In the genomic region with DNA sequence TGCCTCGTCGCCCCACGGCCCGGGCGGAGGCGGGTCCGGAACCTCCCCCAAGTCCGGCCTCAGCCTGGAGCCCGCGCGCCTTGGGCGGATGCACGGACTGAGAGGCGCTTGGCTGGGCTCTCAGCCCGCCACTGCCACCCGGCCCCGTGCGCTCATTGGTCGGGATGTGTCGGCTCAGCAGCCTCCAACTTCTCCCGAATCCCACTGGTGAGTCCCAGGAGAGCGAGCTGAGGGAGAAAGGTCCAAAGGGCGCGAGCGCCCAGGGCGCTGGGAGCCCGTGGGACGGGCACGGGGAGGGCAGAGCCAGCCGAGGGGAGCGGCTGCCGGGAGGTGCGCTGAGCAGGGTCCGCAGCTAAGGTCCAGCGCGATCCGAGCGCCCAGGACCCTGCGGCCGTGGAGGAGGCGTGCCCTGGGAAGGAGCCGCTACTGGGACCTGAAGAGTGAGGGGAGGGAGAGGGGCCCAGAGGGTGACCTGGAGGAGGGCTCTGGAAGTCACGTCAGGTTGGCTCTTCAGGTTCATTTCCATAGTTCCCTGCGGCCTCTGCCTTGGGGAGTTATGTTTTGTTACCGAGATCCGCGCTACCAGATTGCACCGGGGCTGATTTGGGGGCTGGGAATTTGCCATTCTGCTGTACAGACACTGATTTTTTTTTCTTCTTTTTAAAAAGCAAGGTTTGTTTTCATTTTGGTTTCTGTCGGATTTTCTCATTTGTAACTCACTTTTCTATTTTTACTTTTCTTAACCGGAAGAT, we compare ENCODE assay signal across 8 cellular contexts. TPM values are rescaled to one million over a fixed set of nuclear protein-coding genes. Genes with fewer than 3 reads are reported as not detected.
DNase-seq lines count a peak whose midpoint lies in the region; ATAC-seq, FAIRE-seq and TF ChIP-seq lines count a peak whose summit lies in the region.

A gene (plus strand): TSS at position 525 of the 752 bp plus-strand sequence. CDS start 3,849 bp downstream, outside the sequence.

- no CpG with 5 or more reads among the region's 50 CpGs for WGBS in iPS DF 6.9 (ENCODE audit: insufficient coverage, insufficient read length)
- 1 to 2% methylated on average over 50 of the region's 50 CpGs for WGBS in sigmoid colon, 2 donors

- H3K36me3 ChIP-seq in CD4-positive, alpha-beta memory T cell (ENCODE audit: insufficient read depth, low read length): no peaks in the 10 kb centered on the region
- H3K36me3 ChIP-seq in Karpas-422 (ENCODE audit: insufficient read depth, low read length): peaks cover 10% of the 10 kb centered on the region
- no peaks in the 10 kb centered on the region for H3K36me3 ChIP-seq in astrocyte (ENCODE audit: insufficient read depth, low read length)
- no peaks in the 10 kb centered on the region for H3K36me3 ChIP-seq in iPS DF 6.9 (ENCODE audit: control insufficient read depth, insufficient read depth, low read length)
- H3K36me3 ChIP-seq in sigmoid colon: no peaks in the 10 kb centered on the region

- H3K27me3 ChIP-seq in CD4-positive, alpha-beta memory T cell (ENCODE audit: insufficient read depth, low read length): no peaks in the 10 kb centered on the region
- H3K27me3 ChIP-seq in Karpas-422 (ENCODE audit: low read length): no peaks in the 10 kb centered on the region
- peaks cover 2% of the 10 kb centered on the region for H3K27me3 ChIP-seq in astrocyte (ENCODE audit: insufficient read depth, low read length)
- no peaks in the 10 kb centered on the region for H3K27me3 ChIP-seq in iPS DF 6.9 (ENCODE audit: control insufficient read depth, insufficient read depth, low read length)
- peaks cover 13 to 68% (median 30%) of the 10 kb centered on the region in 3 donors for H3K27me3 ChIP-seq in sigmoid colon

- peaks cover 0 to 11% (median 6%) of the 10 kb centered on the region in 8 donors for H3K9me3 Mint-ChIP-seq in CD4-positive, alpha-beta memory T cell
- H3K9me3 Mint-ChIP-seq in astrocyte (ENCODE audit: unreplicated experiment): no peaks in the 10 kb centered on the region

- peaks cover 5 to 12% (median 8%) of the 10 kb centered on the region in 4 donors for H3K4me1 Mint-ChIP-seq in CD4-positive, alpha-beta memory T cell
- no peaks in the 10 kb centered on the region for H3K4me1 Mint-ChIP-seq in astrocyte (ENCODE audit: low read depth, unreplicated experiment)

- no peak within 1 kb of the TSS for H3K4me3 ChIP-seq in CD4-positive, alpha-beta memory T cell (ENCODE audit: low read length in 2 of 2)
- peak within 1 kb of the TSS; percentile 96 for H3K4me3 ChIP-seq in Karpas-422 (ENCODE audit: low read length)
- H3K4me3 ChIP-seq in astrocyte (ENCODE audit: insufficient read depth, low read depth, low read length): peak within 1 kb of the TSS; percentile 75
- peak within 1 kb of the TSS; percentile 78 for H3K4me3 ChIP-seq in iPS DF 6.9 (ENCODE audit: low read length)
- H3K4me3 ChIP-seq in sigmoid colon: peak within 1 kb of the TSS; percentile 3 to 51 (median 42)

- H4K20me1 ChIP-seq in Karpas-422 (ENCODE audit: insufficient read depth, low read depth, low read length) (no peaks in the 10 kb centered on the region), astrocyte (ENCODE audit: insufficient read depth, low read length) (no peaks in the 10 kb centered on the region)

- peaks cover 48% of the 10 kb centered on the region for H3K79me2 ChIP-seq in Karpas-422 (ENCODE audit: low read length)
- H3K79me2 ChIP-seq in astrocyte (ENCODE audit: insufficient read depth, low read length): no peaks in the 10 kb centered on the region

- no peak within 1 kb of the TSS for H3K27ac Mint-ChIP-seq in CD4-positive, alpha-beta memory T cell
- H3K27ac Mint-ChIP-seq in astrocyte (ENCODE audit: unreplicated experiment): peak within 1 kb of the TSS; percentile 84

- H3K4me3 Mint-ChIP-seq in CD4-positive, alpha-beta memory T cell: peak within 1 kb of the TSS in 5 of 8 donors; percentile 43 to 72 (median 70)
- H3K4me3 Mint-ChIP-seq in astrocyte (ENCODE audit: unreplicated experiment): peak within 1 kb of the TSS; percentile 89

- peak within 1 kb of the TSS; percentile 89 for H2AFZ ChIP-seq in Karpas-422 (ENCODE audit: low read length)
- H2AFZ ChIP-seq in astrocyte (ENCODE audit: low read depth, low read length): peak within 1 kb of the TSS; percentile 96

- no peak for FAIRE-seq in astrocyte (lab: Jason Lieb, UNC)

- no peak for TF ChIP-seq POLR2A in sigmoid colon (IDR thresholded peaks at IDR 0.05)

- TF ChIP-seq EP300 in sigmoid colon (IDR thresholded peaks at IDR 0.05): no peak

- peaks cover 21 to 30% of the 10 kb centered on the region in 2 donors for H3K27me3 Mint-ChIP-seq in CD4-positive, alpha-beta memory T cell
- peaks cover 4% of the 10 kb centered on the region for H3K27me3 Mint-ChIP-seq in astrocyte (ENCODE audit: low read depth, unreplicated experiment)

- intact Hi-C loops in CD4-positive, alpha-beta memory T cell (cut with micrococcal nuclease): no loop called here
- intact Hi-C loops in sigmoid colon (cut with DNase I): loop anchor here (5.0 kb wide), 1 partner anchor 232 kb away; no protein-coding TSS in a partner anchor

- POLR2A ChIA-PET in CD4-positive, alpha-beta memory T cell (lab: Charles Lee; ENCODE audit: partially characterized antibody): no interaction called here

- H3K4me1 ChIP-seq in CD4-positive, alpha-beta memory T cell (ENCODE audit: insufficient read depth, low read length): no peaks in the 10 kb centered on the region
- H3K4me1 ChIP-seq in Karpas-422 (ENCODE audit: low read length) (peaks cover 33% of the 10 kb centered on the region), astrocyte (ENCODE audit: insufficient read depth, low read length) (peaks cover 3% of the 10 kb centered on the region), iPS DF 6.9 (ENCODE audit: control insufficient read depth, insufficient read depth, low read length) (no peaks in the 10 kb centered on the region; the same call in 1 of the 2 replicates), sigmoid colon (peaks cover 0 to 21% (median 17%) of the 10 kb centered on the region in 4 donors)

- no peak for DNase-seq in CD4-positive, alpha-beta memory T cell
- DNase-seq in Karpas-422 (peak; percentile 91), astrocyte (ENCODE audit: low read depth) (peak; percentile 32), iPS DF 6.9 (ENCODE audit: low read depth, low spot score) (peak; percentile 66), sigmoid colon (no peak), NK-92 (lab: John Stamatoyannopoulos, UW; ENCODE audit: unreplicated experiment) (no peak), NOMO-1 treated with DMSO at 0.1 percent for 48 hours (lab: John Stamatoyannopoulos, UW; ENCODE audit: unreplicated experiment) (no peak)

- no peaks in the 10 kb centered on the region for H3K36me3 Mint-ChIP-seq in CD4-positive, alpha-beta memory T cell
- H3K36me3 Mint-ChIP-seq in astrocyte (ENCODE audit: low read depth, unreplicated experiment): no peaks in the 10 kb centered on the region

- no peaks in the 10 kb centered on the region for H3K9me2 ChIP-seq in Karpas-422 (replicated peaks; ENCODE audit: insufficient read depth, low read length)

- H3K27ac ChIP-seq in CD4-positive, alpha-beta memory T cell (ENCODE audit: low read depth, low read length): no peak within 1 kb of the TSS
- H3K27ac ChIP-seq in Karpas-422 (ENCODE audit: low read length) (peak within 1 kb of the TSS; percentile 90), astrocyte (ENCODE audit: low read depth, low read length) (no peak within 1 kb of the TSS), iPS DF 6.9 (ENCODE audit: low read length) (no peak within 1 kb of the TSS), sigmoid colon (no peak within 1 kb of the TSS)

- no peaks in the 10 kb centered on the region for H3K9me3 ChIP-seq in CD4-positive, alpha-beta memory T cell (ENCODE audit: control insufficient read depth in 1 of 2, low read length in 2 of 2)
- H3K9me3 ChIP-seq in Karpas-422 (ENCODE audit: low read length) (no peaks in the 10 kb centered on the region), astrocyte (ENCODE audit: insufficient read depth, low read depth, low read length) (no peaks in the 10 kb centered on the region), iPS DF 6.9 (ENCODE audit: control insufficient read depth, insufficient read depth, low read length) (no peaks in the 10 kb centered on the region), sigmoid colon (peaks cover 0 to 4% (median 0%) of the 10 kb centered on the region in 4 donors)

- TF ChIP-seq CTCF in astrocyte (IDR thresholded peaks at IDR 0.05; ENCODE audit: insufficient read depth, low read depth, low read length) (no peak), sigmoid colon (IDR thresholded peaks at IDR 0.05) (no peak)

- H3K9ac ChIP-seq in Karpas-422 (ENCODE audit: low read length) (peak within 1 kb of the TSS; percentile 97), astrocyte (ENCODE audit: low read length) (peak within 1 kb of the TSS; percentile 60)

- CTCF ChIA-PET in CD4-positive, alpha-beta memory T cell (lab: Charles Lee; ENCODE audit: partially characterized antibody): interaction anchor here (0.6 kb wide), 1 partner anchor 18 kb away, joined by 3 read pairs; no protein-coding TSS in a partner anchor

- H3K4me2 ChIP-seq in Karpas-422 (ENCODE audit: low read depth, low read length, poor library complexity, severe bottlenecking) (peak within 1 kb of the TSS; percentile 82), astrocyte (ENCODE audit: low read length) (peak within 1 kb of the TSS; percentile 83)

- ATAC-seq in activated CD4-positive, CD25-positive, alpha-beta regulatory T cell treated with anti-CD3 and anti-CD28 coated beads, Interleukin-2, amount 50 U/mL, for 24 hours: no peak

RNA-seq across cellular contexts. Expression of the gene that starts here (rescaled TPM):
- total RNA-seq in CD4-positive, alpha-beta memory T cell: under 1 TPM in 1 of 2 experiments, not detected in 1; 0.26 TPM
- 1 to 10 TPM in 1 of 2 donors, not detected in 1; 2.1 TPM for polyA plus RNA-seq in CD4-positive, alpha-beta memory T cell
- total RNA-seq in Karpas-422 (2014; rRNA removed; shearing (Covaris generic); ENCODE audit: low replicate concordance): 174 and 196 TPM in 2 replicates
- total RNA-seq in astrocyte: 54.3 and 55.5 TPM in 2 replicates
- 1 to 10 TPM in 3 of 4 donors, under 1 TPM in 1; 0.49 to 5.0 (median 2.8) TPM for total RNA-seq in sigmoid colon
- 1 to 10 TPM in 1 of 3 donors, under 1 TPM in 2; 0.46 to 4.9 (median 0.60) TPM for polyA plus RNA-seq in sigmoid colon

Comparison
In these comparisons a context has a peak if more than half of its experiments do, and no peak if none do; other contexts are left out.
1. DNase-seq: peak in Karpas-422 (single experiment), astrocyte (single experiment) and iPS DF 6.9 (single experiment); none in CD4-positive, alpha-beta memory T cell (0 of 5), sigmoid colon (single experiment), NK-92 (single experiment) and NOMO-1 treated with DMSO at 0.1 percent for 48 hours (single experiment).
2. H3K4me3 ChIP-seq: peak in Karpas-422 (single experiment), astrocyte (single experiment), iPS DF 6.9 (single experiment) and sigmoid colon (4 of 4); none in CD4-positive, alpha-beta memory T cell (0 of 2).